8 cellular contexts compared by ENCODE assay signal in the genomic region with DNA sequence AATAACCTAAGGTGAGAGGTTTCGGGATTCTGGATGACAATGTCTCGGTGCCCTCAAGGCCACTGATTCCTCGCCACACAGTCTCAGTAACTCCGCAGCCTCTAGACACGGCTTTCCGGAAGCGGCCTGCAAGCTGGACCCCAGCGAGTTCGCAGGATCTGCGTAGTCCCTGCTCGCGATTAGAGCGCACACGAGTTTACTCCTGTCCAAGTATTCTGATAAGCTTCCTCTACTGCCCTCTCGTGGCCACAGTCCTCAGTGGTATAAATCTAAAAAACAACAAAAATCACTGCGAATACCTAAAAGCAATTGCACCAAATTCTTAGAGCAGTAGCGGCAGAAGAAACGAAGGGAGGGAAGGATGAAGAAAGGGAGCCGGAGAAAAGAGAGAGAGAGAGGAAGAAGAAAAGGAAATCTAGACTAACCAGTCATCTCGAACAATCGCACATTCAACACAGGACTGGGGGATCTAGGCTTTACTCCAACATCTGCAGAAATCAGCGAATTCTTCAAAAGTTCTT. TPM values are rescaled to one million over a fixed set of nuclear protein-coding genes. Genes with fewer than 3 reads are reported as not detected.
DNase-seq lines count a peak whose midpoint lies in the region; ATAC-seq, FAIRE-seq and TF ChIP-seq lines count a peak whose summit lies in the region.

No MANE protein-coding gene starts in this region.

- H3K4me1 Mint-ChIP-seq in HFFc6 (ENCODE audit: low read depth) (peaks cover 38% of the 10 kb centered on the region), progenitor cell of endocrine pancreas (ENCODE audit: low read depth) (peaks cover 31% of the 10 kb centered on the region)

- DNase-seq in HFFc6, result peak; percentile 88
- DNase-seq in NCI-H1105 (lab: John Stamatoyannopoulos, UW), result peak; percentile 91
- peak; percentile 62 for DNase-seq in T follicular helper cell (ENCODE audit: low read depth)
- DNase-seq in amniotic stem cell (lab: John Stamatoyannopoulos, UW), result peak; percentile 95
- peak; percentile 94 for DNase-seq in left cardiac atrium
- DNase-seq in progenitor cell of endocrine pancreas (ENCODE audit: low spot score, unreplicated experiment), result peak; percentile 75
- peak; percentile 88 for DNase-seq in upper lobe of right lung

- no peaks in the 10 kb centered on the region for H3K27me3 ChIP-seq in upper lobe of right lung

- intact Hi-C loops in left cardiac atrium (cut with DNase I), result loop anchor here (5.0 to 10.0 kb wide), 3 partner anchors 110 to 223 kb away; no protein-coding TSS in a partner anchor
- intact Hi-C loops in upper lobe of right lung (cut with DNase I), result loop anchor here (10.0 kb wide), 2 partner anchors 110 to 220 kb away; no protein-coding TSS in a partner anchor

- peak overlapping the region; percentile 95 for H3K4me3 Mint-ChIP-seq in HFFc6
- H3K4me3 Mint-ChIP-seq in progenitor cell of endocrine pancreas (ENCODE audit: low read depth), result peak overlapping the region; percentile 77

- FAIRE-seq in G401.6 (lab: Jason Lieb, UNC), result peak; percentile 94

- peaks cover 19% of the 10 kb centered on the region for H3K4me1 ChIP-seq in upper lobe of right lung

- ATAC-seq in left cardiac atrium, result peak; percentile 80 to 81
- peak; percentile 85 for ATAC-seq in upper lobe of right lung

- H3K9me3 Mint-ChIP-seq in HFFc6 (no peaks in the 10 kb centered on the region), progenitor cell of endocrine pancreas (ENCODE audit: low read depth) (no peaks in the 10 kb centered on the region)

- no peaks in the 10 kb centered on the region for H3K36me3 ChIP-seq in upper lobe of right lung

- H3K27me3 Mint-ChIP-seq in HFFc6 (ENCODE audit: insufficient read depth), result no peaks in the 10 kb centered on the region; the same call in 1 of the 2 replicates
- H3K27me3 Mint-ChIP-seq in progenitor cell of endocrine pancreas, result peaks cover 28% of the 10 kb centered on the region

- H3K9me3 ChIP-seq in upper lobe of right lung, result no peaks in the 10 kb centered on the region

- H3K27ac Mint-ChIP-seq in HFFc6 (peak overlapping the region; percentile 72), progenitor cell of endocrine pancreas (peak overlapping the region; percentile 90)

- H3K27ac ChIP-seq in upper lobe of right lung, result peak overlapping the region; percentile 88

- H3K4me3 ChIP-seq in upper lobe of right lung, result peak overlapping the region; percentile 92

- H3K36me3 Mint-ChIP-seq in HFFc6 (ENCODE audit: low read depth) (peaks cover 4% of the 10 kb centered on the region; the same call in 1 of the 2 replicates), progenitor cell of endocrine pancreas (ENCODE audit: insufficient read depth) (no peaks in the 10 kb centered on the region)

- TF ChIP-seq CTCF in HFFc6 (IDR thresholded peaks at IDR 0.05) (peak; percentile 95), progenitor cell of endocrine pancreas (IDR thresholded peaks at IDR 0.05; ENCODE audit: unreplicated experiment) (peak; percentile 88), upper lobe of right lung (IDR thresholded peaks at IDR 0.05) (peak; percentile 89)

RNA-seq across cellular contexts. Expression of gene PLXNA2, which starts 1.1 kb away (rescaled TPM):
- 10 to 100 TPM; 20.9 to 29.9 (median 28.1) TPM for total RNA-seq in HFFc6 (2021; fragmentation: NEBNext Ultra II Directional; extraction: Animal tissue kit (Norgen Biotek cat#: 25700))
- total RNA-seq in left cardiac atrium (10 to 100 TPM; 13.3 to 43.4 TPM), progenitor cell of endocrine pancreas (32.9 and 34.9 TPM in 2 replicates), upper lobe of right lung (98.5 TPM)

Comparison
In these comparisons a context has a peak if more than half of its experiments do, and no peak if none do; other contexts are left out.
1. Peak in every context shown above with its lines: DNase-seq, ATAC-seq, H3K4me3 ChIP-seq and H3K27ac ChIP-seq.